ENCODE assay signal across 19 cellular contexts in genomic region chr11:43954241-43954640, GRCh38. TPM values are rescaled to one million over a fixed set of nuclear protein-coding genes. Genes with fewer than 3 reads are reported as not detected.
DNase-seq lines count a peak whose midpoint lies in the region; ATAC-seq, FAIRE-seq and TF ChIP-seq lines count a peak whose summit lies in the region.
"Had no signal": no experiment of that assay in that cellular context is flagged by ENCODE, and none has a peak within 500 bp of the region (broad histone marks: within the 10 kb centered on the region; RNA-seq: fewer than 3 reads in every experiment).

No MANE protein-coding gene starts in this region.

- H2BK5ac ChIP-seq in H1 (ENCODE audit: low read depth, low read length), result 0 out of 2 replicates have a peak overlapping the region, but pooled peaks have one; percentile 11

- peaks cover 23% of the 10 kb centered on the region for H3K9me2 ChIP-seq in GM23338 (ENCODE audit: insufficient read depth)

- H3K36me3 Mint-ChIP-seq in GM23338 (ENCODE audit: low read depth), result peaks cover 4% of the 10 kb centered on the region; the same call in 1 of the 3 replicates

- TF ChIP-seq RAD21 in H1 (IDR thresholded peaks at IDR 0.05 in 1 of 2, conservative IDR thresholded peaks at IDR 0.05 in 1 of 2; ENCODE audit: low read depth in 2 of 2, low read length in 2 of 2), result no peak

- H3K27me3 ChIP-seq in GM23338 (ENCODE audit: insufficient read depth) (no peaks in the 10 kb centered on the region), HUES64 (ENCODE audit: insufficient read depth, low read length) (no peaks in the 10 kb centered on the region), H1 (replicated peaks in 1 of 4; ENCODE audit: control insufficient read depth in 3 of 4, extremely low read depth in 1 of 4, insufficient read depth in 3 of 4, low read length in 3 of 4) (no peaks in the 10 kb centered on the region), iPS-18a (ENCODE audit: control insufficient read depth, insufficient read depth, low read length) (no peaks in the 10 kb centered on the region)
- H3K27me3 ChIP-seq: BLaER1 treated with 17β-estradiol and CSF1 and Interleukin-3, amounts not matched to agents 10 nM and 100 nM had no signal

- H3K4me1 Mint-ChIP-seq in GM23338, result peaks cover 50% of the 10 kb centered on the region

- DNase-seq in GM23338 (ENCODE audit: low spot score) (peak; percentile 88), H1 (ENCODE audit: low read depth in 1 of 2, low spot score in 2 of 2) (no peak), nucleus accumbens (lab: John Stamatoyannopoulos, UW) (no peak), hypothalamus (lab: John Stamatoyannopoulos, UW) (no peak), foreskin fibroblast (no peak)
- DNase-seq: ACHN; Calu3; CD4-positive, alpha-beta T cell; DMS79; GOT3 had no signal

- H4K20me1 ChIP-seq in GM23338 (replicated peaks; ENCODE audit: insufficient read depth), result no peaks in the 10 kb centered on the region
- no peaks in the 10 kb centered on the region for H4K20me1 ChIP-seq in H1 (replicated peaks in 1 of 2; ENCODE audit: control insufficient read depth in 1 of 2, insufficient read depth in 2 of 2, low read length in 2 of 2)
- H4K20me1 ChIP-seq: BLaER1 treated with 17β-estradiol and CSF1 and Interleukin-3, amounts not matched to agents 10 nM and 100 nM had no signal

- H3K36me3 ChIP-seq in GM23338 (ENCODE audit: insufficient read depth) (no peaks in the 10 kb centered on the region), HUES64 (ENCODE audit: insufficient read depth, low read length) (no peaks in the 10 kb centered on the region), H1 (ENCODE audit: control insufficient read depth in 2 of 4, insufficient read depth in 4 of 4, low read length in 3 of 4) (no peaks in the 10 kb centered on the region), iPS-18a (ENCODE audit: control insufficient read depth, low read depth, low read length) (no peaks in the 10 kb centered on the region)
- H3K36me3 ChIP-seq: BLaER1 treated with 17β-estradiol and CSF1 and Interleukin-3, amounts not matched to agents 10 nM and 100 nM had no signal

- peak overlapping the region; percentile 39; the same call in 1 of the 2 replicates for H3K9ac ChIP-seq in HUES64 (ENCODE audit: low read depth, low read length)
- no peak overlapping the region for H3K9ac ChIP-seq in H1 (replicated peaks in 1 of 4; ENCODE audit: extremely low read depth in 1 of 4, low read depth in 3 of 4, low read length in 3 of 4)
- H3K9ac ChIP-seq in iPS-18a (ENCODE audit: low read length), result peak overlapping the region; percentile 28
- H3K9ac ChIP-seq: BLaER1 treated with 17β-estradiol and CSF1 and Interleukin-3, amounts not matched to agents 10 nM and 100 nM had no signal

- H3K4me1 ChIP-seq in GM23338 (ENCODE audit: insufficient read depth) (peaks cover 33% of the 10 kb centered on the region), HUES64 (ENCODE audit: insufficient read depth, low read length) (peaks cover 25% of the 10 kb centered on the region), H1 (replicated peaks in 1 of 4; ENCODE audit: control insufficient read depth in 3 of 4, insufficient read depth in 4 of 4, low read length in 3 of 4) (peaks cover 4 to 25% (median 13%) of the 10 kb centered on the region in 4 experiments), iPS-18a (ENCODE audit: control insufficient read depth, low read depth, low read length) (peaks cover 25% of the 10 kb centered on the region)
- H3K4me1 ChIP-seq: BLaER1 treated with 17β-estradiol and CSF1 and Interleukin-3, amounts not matched to agents 10 nM and 100 nM had no signal

- H3K14ac ChIP-seq in H1 (ENCODE audit: insufficient read length), result no peak overlapping the region

- H3K9me3 ChIP-seq in HUES64 (ENCODE audit: insufficient read depth, low read depth, low read length) (no peaks in the 10 kb centered on the region), H1 (ENCODE audit: insufficient read depth in 2 of 2, low read depth in 1 of 2, low read length in 1 of 2) (peaks cover 0 to 3% of the 10 kb centered on the region in 2 experiments; a peak in 1 of 4 replicates), iPS-18a (ENCODE audit: control insufficient read depth, low read depth, low read length) (no peaks in the 10 kb centered on the region)

- no peak overlapping the region for H2BK20ac ChIP-seq in H1 (ENCODE audit: low read length)

- no peak overlapping the region for H4K8ac ChIP-seq in H1 (ENCODE audit: extremely low read depth, insufficient read depth, low read length)

- peak overlapping the region; percentile 41; the same call in 1 of the 2 replicates for H2AK5ac ChIP-seq in H1 (ENCODE audit: low read depth, low read length)

- H2BK120ac ChIP-seq in H1 (replicated peaks; ENCODE audit: low read depth, low read length), result peak overlapping the region; percentile 98

- CTCF ChIA-PET in H1 (lab: Charles Lee; ENCODE audit: partially characterized antibody), result interaction anchor here (0.6 to 13.4 kb wide), 8 partner anchors 9 to 352 kb away, joined by 3 to 140 read pairs (median 5); partner anchors contain the start of gene C11orf96

- H3K79me2 ChIP-seq in GM23338 (replicated peaks; ENCODE audit: insufficient read depth), result no peaks in the 10 kb centered on the region
- no peaks in the 10 kb centered on the region for H3K79me2 ChIP-seq in H1 (ENCODE audit: control insufficient read depth in 1 of 2, insufficient read depth in 2 of 2, low read length in 2 of 2)

- peak overlapping the region; percentile 32; the same call in 1 of the 2 replicates for H2BK12ac ChIP-seq in H1 (ENCODE audit: low read depth, low read length)

- peak overlapping the region; percentile 87 for H4K5ac ChIP-seq in H1 (ENCODE audit: insufficient read length, low read depth, low read length)

- peaks cover 12% of the 10 kb centered on the region for H3K9me3 Mint-ChIP-seq in GM23338
- H3K9me3 Mint-ChIP-seq: CD4-positive, alpha-beta T cell had no signal

- peaks cover 10% of the 10 kb centered on the region for H3K27me3 Mint-ChIP-seq in GM23338 (ENCODE audit: insufficient read depth, low read depth, poor library complexity)

- TF ChIP-seq CTCF in GM23338 (conservative IDR thresholded peaks at IDR 0.05; ENCODE audit: low read depth in 2 of 2), result no peak
- no peak for TF ChIP-seq CTCF in H1 (IDR thresholded peaks at IDR 0.05; ENCODE audit: control extremely low read depth in 1 of 3, insufficient read depth in 1 of 3, low read depth in 1 of 3, low read length in 3 of 3)
- no peak for TF ChIP-seq CTCF in foreskin fibroblast (IDR thresholded peaks at IDR 0.05; ENCODE audit: low read depth, low read length)

- peak; percentile 62 for FAIRE-seq in H1 (lab: Jason Lieb, UNC)
- FAIRE-seq: G401.6, GM12891, HepG2 had no signal

- no peaks in the 10 kb centered on the region for H3K23me2 ChIP-seq in H1 (ENCODE audit: low read depth, low read length)

- no peak overlapping the region for H3K23ac ChIP-seq in H1 (ENCODE audit: insufficient read length)

- H3K56ac ChIP-seq in H1 (replicated peaks; ENCODE audit: insufficient read length, low read depth, low read length), result no peak overlapping the region

- TF ChIP-seq POLR2A in H1 (IDR thresholded peaks at IDR 0.05; ENCODE audit: control extremely low read depth in 1 of 2, low read depth in 2 of 2, low read length in 2 of 2), result no peak

- no peak for TF ChIP-seq EP300 in H1 (IDR thresholded peaks at IDR 0.05; ENCODE audit: borderline replicate concordance in 1 of 2, low read depth in 2 of 2, low read length in 2 of 2)

- ATAC-seq in GM23338, result peak; percentile 85
- no peak for ATAC-seq in esophagus mucosa
- ATAC-seq: HCT116, HepG2 had no signal

- no peak overlapping the region for H2AFZ ChIP-seq in GM23338
- H2AFZ ChIP-seq in H1 (ENCODE audit: low read length), result no peak overlapping the region

- H3F3A ChIP-seq in GM23338 (replicated peaks; ENCODE audit: low read depth), result no peaks in the 10 kb centered on the region

- 86% methylated on average over 6 of the region's 7 CpGs for WGBS in HUES64
- 42% methylated on average over 7 of the region's 7 CpGs; no CpG with 5 or more reads in 1 of the 2 experiments for WGBS in H1 (ENCODE audit: extremely low coverage in 1 of 2, insufficient coverage in 1 of 2, insufficient read length in 1 of 2, insufficient replicate concordance in 2 of 2, low coverage in 1 of 2, low lambda C conversion rate in 2 of 2, missing lambda C conversion rate in 1 of 2), 2 experiments

- H3K79me1 ChIP-seq in H1 (ENCODE audit: low read depth, low read length), result no peaks in the 10 kb centered on the region

- H3K4me3 ChIP-seq in GM23338, result no peak overlapping the region
- H3K4me3 ChIP-seq in HUES64 (ENCODE audit: low read length), result no peak overlapping the region
- H3K4me3 ChIP-seq in H1 (ENCODE audit: extremely low read depth in 1 of 4, insufficient read depth in 2 of 4, low read depth in 3 of 4, low read length in 4 of 4), result peak overlapping the region in 1 of 4 experiments; percentile 19; a peak in 1 of 8 replicates
- H3K4me3 ChIP-seq in iPS-18a (ENCODE audit: low read length), result peak overlapping the region; percentile 27
- H3K4me3 ChIP-seq in foreskin fibroblast (ENCODE audit: low read depth in 1 of 2, low read length in 2 of 2), result no peak overlapping the region
- H3K4me3 ChIP-seq: BLaER1 treated with 17β-estradiol and CSF1 and Interleukin-3, amounts not matched to agents 10 nM and 100 nM had no signal

- H3K27ac Mint-ChIP-seq in GM23338, result peak overlapping the region; percentile 57
- H3K27ac Mint-ChIP-seq: CD4-positive, alpha-beta T cell had no signal

- no peak overlapping the region for H3K4ac ChIP-seq in H1 (replicated peaks; ENCODE audit: insufficient read length, low read depth, low read length)

- H3K27ac ChIP-seq in GM23338 (ENCODE audit: low read depth), result peak overlapping the region; percentile 81
- peak overlapping the region; percentile 67; the same call in 1 of the 2 replicates for H3K27ac ChIP-seq in HUES64 (ENCODE audit: low read depth, low read length)
- H3K27ac ChIP-seq in H1 (ENCODE audit: low read depth, low read length), result peak overlapping the region; percentile 54; the same call in 1 of the 2 replicates
- peak overlapping the region; percentile 71 for H3K27ac ChIP-seq in iPS-18a (ENCODE audit: low read length)
- H3K27ac ChIP-seq: BLaER1 treated with 17β-estradiol and CSF1 and Interleukin-3, amounts not matched to agents 10 nM and 100 nM had no signal

- H4K91ac ChIP-seq in H1 (replicated peaks; ENCODE audit: insufficient read length, low read length), result no peak overlapping the region

- POLR2A ChIA-PET in H1 (lab: Charles Lee; ENCODE audit: partially characterized antibody), result interaction anchor here (0.9 to 2.9 kb wide), 4 partner anchors 10 to 73 kb away, joined by 3 to 13 read pairs (median 4); partner anchors contain the start of gene C11orf96

- H3K4me3 Mint-ChIP-seq in GM23338, result no peak overlapping the region; the same call in 2 of the 3 replicates
- H3K4me3 Mint-ChIP-seq: CD4-positive, alpha-beta T cell had no signal

- no peak overlapping the region for H2BK15ac ChIP-seq in H1 (ENCODE audit: low read length)

- peak overlapping the region; percentile 4; the same call in 1 of the 2 replicates for H3K18ac ChIP-seq in H1 (ENCODE audit: extremely low read depth, low read length)

- peak overlapping the region; percentile 48 for H3K4me2 ChIP-seq in GM23338
- peak overlapping the region; percentile 16 to 71; a peak in 3 of 4 replicates for H3K4me2 ChIP-seq in H1 (ENCODE audit: insufficient read depth in 1 of 2, low read depth in 2 of 2, low read length in 2 of 2)
- H3K4me2 ChIP-seq: BLaER1 treated with 17β-estradiol and CSF1 and Interleukin-3, amounts not matched to agents 10 nM and 100 nM had no signal

RNA-seq across cellular contexts. Expression of gene C11orf96, which starts 11.8 kb away (rescaled TPM):
- 2.5 and 2.6 TPM in 2 replicates for total RNA-seq in GM23338 (2014; rRNA removed; shearing (Covaris generic))
- polyA plus RNA-seq in GM23338 (2016; fragmentation: Nextera tagmentation; extraction: Ambion mirVana) (0.31 and 1.4 TPM in 2 replicates), H1 (2011; rRNA removed) (0.91 and 2.0 TPM in 2 replicates)
- polyA plus RNA-seq in HUES64 (2013, experiment 1 of 2), result 1.8 TPM
- 3.1 TPM for polyA plus RNA-seq in HUES64 (2013, experiment 2 of 2)
- total RNA-seq in H1 (2021; fragmentation: NEBNext Ultra II Directional; extraction: Animal tissue kit (Norgen Biotek cat#: 25700)), result 0.67 and 0.97 TPM in 2 replicates
- polyA plus RNA-seq in H1 (2011; cell fraction: cytosol; rRNA removed), result 1.5 TPM
- polyA plus RNA-seq in H1 (2011; cell fraction: nucleus; rRNA removed), result 1.4 TPM
- polyA plus RNA-seq in H1 (2012, experiment 1 of 2), result 0.51 to 0.98 TPM (median 0.72 TPM) in 4 replicates
- 0.28 TPM for polyA plus RNA-seq in H1 (2012, experiment 2 of 2)
- 0.36 TPM for polyA plus RNA-seq in H1 (2013, experiment 1 of 2)
- 0.42 TPM for polyA plus RNA-seq in H1 (2013, experiment 2 of 2)
- polyA minus RNA-seq in H1 (2011; rRNA and poly(A)+ RNA removed), result not detected in 2 replicates
- polyA minus RNA-seq in H1 (2011; cell fraction: cytosol; rRNA and poly(A)+ RNA removed), result 1.2 TPM
- polyA minus RNA-seq in H1 (2011; cell fraction: nucleus; rRNA and poly(A)+ RNA removed), result 1.4 TPM
- 2.7 TPM for total RNA-seq in esophagus mucosa
- total RNA-seq: CD4-positive, alpha-beta T cell; HepG2; HT-29 had no signal

Comparison
In these comparisons a context has a peak if more than half of its experiments do, and no peak if none do; other contexts are left out.
1. H3K9ac ChIP-seq: peak in HUES64 (single experiment) and iPS-18a (single experiment); none in H1 (0 of 4).
2. Peak in every context shown above with its lines, with median percentiles within 50 percentile points of each other: H3K27ac ChIP-seq.